27 cellular contexts compared by ENCODE assay signal in genomic region chr18:79471048-79471447, GRCh38.
A peak's percentile ranks its signal among the peaks of the same experiment; 100 is the strongest.
DNase-seq lines count a peak whose midpoint lies in the region; ATAC-seq and TF ChIP-seq lines count a peak whose summit lies in the region.
"Had no signal": no experiment of that assay in that cellular context is flagged by ENCODE, and none has a peak within 500 bp of the region (broad histone marks: within the 10 kb centered on the region; RNA-seq: fewer than 3 reads in every experiment).

No MANE protein-coding gene starts in this region.

- TF ChIP-seq EP300 in ovary (IDR thresholded peaks at IDR 0.05): no peak

- H3K4me2 ChIP-seq in BLaER1 (no peak overlapping the region), H9 (ENCODE audit: insufficient read depth, insufficient read length, low read length) (no peak overlapping the region)
- H3K4me2 ChIP-seq: SK-N-SH, smooth muscle cell had no signal

- H4K5ac ChIP-seq in H9 (ENCODE audit: insufficient read length, low read depth, low read length): no peak overlapping the region

- H3K27me3 ChIP-seq in BLaER1 (no peaks in the 10 kb centered on the region; the same call in 1 of the 2 replicates), H9 (ENCODE audit: insufficient read depth, low read length) (no peaks in the 10 kb centered on the region), WERI-Rb-1 (ENCODE audit: insufficient read depth, low read depth, severe bottlenecking) (no peaks in the 10 kb centered on the region), ovary (no peaks in the 10 kb centered on the region)
- H3K27me3 ChIP-seq: ascending aorta, esophagus squamous epithelium, left lung had no signal

- H3K27ac Mint-ChIP-seq in H9 (peak overlapping the region in 2 of 3 experiments; percentile 19 to 53; a peak in 2 of 7 replicates), naive B cell (peak overlapping the region in 4 of 6 donors; percentile 56 to 76 (median 62))
- H3K27ac Mint-ChIP-seq in activated naive CD8-positive, alpha-beta T cell treated with anti-CD3 and anti-CD28 coated beads for 36 hours: peak overlapping the region; percentile 54
- H3K27ac Mint-ChIP-seq: T-helper 1 cell treated with Interleukin-12 subunit alpha and Interleukin-12 subunit beta and Interleukin-4 antibody, amounts not matched to agents 30 μg/mL and 1 μg/mL, for 36 hours had no signal

- H3K4me1 ChIP-seq in BLaER1: peaks cover 54% of the 10 kb centered on the region
- H3K4me1 ChIP-seq in H9 (ENCODE audit: insufficient read depth, low read length): no peaks in the 10 kb centered on the region
- no peaks in the 10 kb centered on the region for H3K4me1 ChIP-seq in ovary (ENCODE audit: insufficient read depth)
- H3K4me1 ChIP-seq: ascending aorta, left lung had no signal

- no peaks in the 10 kb centered on the region for H3K79me2 ChIP-seq in H9 (ENCODE audit: insufficient read depth, low read length)

- H3K36me3 ChIP-seq in BLaER1 (peaks cover 70% of the 10 kb centered on the region), WERI-Rb-1 (peaks cover 37% of the 10 kb centered on the region), ovary (no peaks in the 10 kb centered on the region)

- intact Hi-C loops in ovary (cut with DNase I): no loop called here

- DNase-seq in H9 (no peak), naive B cell (no peak), WERI-Rb-1 (no peak), ovary (no peak)
- no peak for DNase-seq in activated naive CD8-positive, alpha-beta T cell treated with anti-CD3 and anti-CD28 coated beads for 36 hours
- no peak for DNase-seq in stimulated activated CD4-positive, alpha-beta T cell treated with anti-CD3 and anti-CD28 coated beads, Interleukin-12 subunit alpha, Interleukin-12 subunit beta, amount 100 ng/mL, for 4 hours
- DNase-seq: activated CD4-positive, alpha-beta T cell treated with anti-CD3 and anti-CD28 coated beads for 4 hours; C1 segment of cervical spinal cord; Calu3; central memory CD4-positive, alpha-beta T cell; esophagus squamous epithelium; HCEC 1CT; hippocampal formation; left lung; NCI-H1417; NCI-H2107; NCI-H446; NCI-H774; SK-N-SH had no signal

- no peak for TF ChIP-seq CTCF in H9 (conservative IDR thresholded peaks at IDR 0.05)
- TF ChIP-seq CTCF in WERI-Rb-1 (IDR thresholded peaks at IDR 0.05; ENCODE audit: low read depth, low read length): no peak
- no peak for TF ChIP-seq CTCF in ovary (IDR thresholded peaks at IDR 0.05)

- no peak for TF ChIP-seq POLR2A in ovary (IDR thresholded peaks at IDR 0.05)

- H2AFZ ChIP-seq in H9 (ENCODE audit: low read length): no peak overlapping the region

- ATAC-seq in naive B cell (ENCODE audit: low read depth in 2 of 2) (no peak), GM18909 (IDR thresholded peaks at IDR 0.05; ENCODE audit: poor library complexity, unreplicated experiment) (no peak)
- ATAC-seq: left lung had no signal

- H2BK20ac ChIP-seq in H9 (ENCODE audit: low read depth, low read length, poor library complexity, severe bottlenecking): no peak overlapping the region

- H3K4me3 ChIP-seq in BLaER1: no peak overlapping the region
- no peak overlapping the region for H3K4me3 ChIP-seq in WERI-Rb-1 (ENCODE audit: low read depth, low read length)
- no peak overlapping the region for H3K4me3 ChIP-seq in ovary
- H3K4me3 ChIP-seq: ascending aorta, left lung, smooth muscle cell, thoracic aorta had no signal

- H3K27me3 Mint-ChIP-seq in H9 (ENCODE audit: low read depth): no peaks in the 10 kb centered on the region
- peaks cover 4% of the 10 kb centered on the region for H3K27me3 Mint-ChIP-seq in activated naive CD8-positive, alpha-beta T cell treated with anti-CD3 and anti-CD28 coated beads for 36 hours
- no peaks in the 10 kb centered on the region for H3K27me3 Mint-ChIP-seq in naive B cell
- H3K27me3 Mint-ChIP-seq: activated naive CD4-positive, alpha-beta T cell treated with anti-CD3 and anti-CD28 coated beads, Interleukin-2, amount 50 U/mL, for 24 hours had no signal

- H3K79me1 ChIP-seq in H9 (ENCODE audit: insufficient read depth, low read depth, low read length, poor library complexity, severe bottlenecking): no peaks in the 10 kb centered on the region

- H4K20me1 ChIP-seq in BLaER1: no peaks in the 10 kb centered on the region
- H4K20me1 ChIP-seq in H9 (ENCODE audit: control insufficient read depth, insufficient read depth, insufficient read length): no peaks in the 10 kb centered on the region

- H3K36me3 Mint-ChIP-seq in H9 (ENCODE audit: insufficient read depth in 1 of 3, low read depth in 3 of 3) (0 out of 7 replicates have a peak, but pooled peaks cover 0 to 2% (median 0%) of the 10 kb centered on the region in 3 experiments), naive B cell (peaks cover 0 to 6% of the 10 kb centered on the region in 2 donors)
- peaks cover 44% of the 10 kb centered on the region for H3K36me3 Mint-ChIP-seq in activated naive CD8-positive, alpha-beta T cell treated with anti-CD3 and anti-CD28 coated beads for 36 hours

- H2AK5ac ChIP-seq in H9 (ENCODE audit: insufficient read length, low read length): no peak overlapping the region

- H3K9ac ChIP-seq in BLaER1 (0 out of 2 replicates have a peak overlapping the region, but pooled peaks have one; percentile 10), H9 (ENCODE audit: extremely low read depth, insufficient read length, low read length) (no peak overlapping the region)
- H3K9ac ChIP-seq: SK-N-SH had no signal

- no peak overlapping the region for H4K8ac ChIP-seq in H9 (replicated peaks; ENCODE audit: insufficient read length, low read depth, low read length)

- H3K9me3 ChIP-seq in BLaER1 (no peaks in the 10 kb centered on the region), H9 (ENCODE audit: control insufficient read depth, low read depth, low read length) (no peaks in the 10 kb centered on the region), WERI-Rb-1 (ENCODE audit: severe bottlenecking) (no peaks in the 10 kb centered on the region), ovary (no peaks in the 10 kb centered on the region)
- H3K9me3 ChIP-seq: ascending aorta, esophagus squamous epithelium, SK-N-SH, thoracic aorta had no signal

- H3K23me2 ChIP-seq in H9 (ENCODE audit: insufficient read length, low read depth, low read length, poor library complexity, severe bottlenecking): no peaks in the 10 kb centered on the region

- no CpG with 5 or more reads among the region's 16 CpGs for WGBS in H9 (ENCODE audit: extremely low coverage, insufficient read length, low lambda C conversion rate)
- 94 to 96% (median 94%) methylated on average over 16 of the region's 16 CpGs for WGBS in ovary, 3 donors

- no peak overlapping the region for H4K91ac ChIP-seq in H9 (ENCODE audit: insufficient read length, low read depth, low read length)

- H3T11ph ChIP-seq in H9 (ENCODE audit: low read length): no peak overlapping the region

- no peak overlapping the region for H3K14ac ChIP-seq in H9 (ENCODE audit: insufficient read depth, low read length)

- H2BK15ac ChIP-seq in H9 (ENCODE audit: low read depth, low read length): no peak overlapping the region

- H3K4me3 Mint-ChIP-seq in H9 (no peak overlapping the region), naive B cell (peak overlapping the region in 2 of 8 donors; percentile 16 to 52)
- H3K4me3 Mint-ChIP-seq in activated naive CD8-positive, alpha-beta T cell treated with anti-CD3 and anti-CD28 coated beads for 36 hours: no peak overlapping the region
- H3K4me3 Mint-ChIP-seq: activated naive CD4-positive, alpha-beta T cell treated with anti-CD3 and anti-CD28 coated beads, Interleukin-2, amount 50 U/mL, for 24 hours; T-helper 1 cell treated with Interleukin-12 subunit alpha and Interleukin-12 subunit beta and Interleukin-4 antibody, amounts not matched to agents 30 μg/mL and 1 μg/mL, for 36 hours had no signal

- H3K9me3 Mint-ChIP-seq in H9 (no peaks in the 10 kb centered on the region), naive B cell (no peaks in the 10 kb centered on the region)
- H3K9me3 Mint-ChIP-seq in activated naive CD8-positive, alpha-beta T cell treated with anti-CD3 and anti-CD28 coated beads for 36 hours: no peaks in the 10 kb centered on the region
- H3K9me3 Mint-ChIP-seq: activated naive CD4-positive, alpha-beta T cell treated with anti-CD3 and anti-CD28 coated beads, Interleukin-2, amount 50 U/mL, for 24 hours; T-helper 1 cell treated with Interleukin-12 subunit alpha and Interleukin-12 subunit beta and Interleukin-4 antibody, amounts not matched to agents 30 μg/mL and 1 μg/mL, for 36 hours had no signal

- no peak overlapping the region for H2BK120ac ChIP-seq in H9 (ENCODE audit: low read depth, low read length, poor library complexity, severe bottlenecking)

- H3K27ac ChIP-seq in BLaER1: no peak overlapping the region
- no peak overlapping the region for H3K27ac ChIP-seq in H9 (ENCODE audit: insufficient read length, low read depth, low read length)
- H3K27ac ChIP-seq in WERI-Rb-1: no peak overlapping the region
- H3K27ac ChIP-seq in ovary: no peak overlapping the region
- H3K27ac ChIP-seq: ascending aorta, esophagus squamous epithelium, left lung, RWPE1, thoracic aorta had no signal

- H3K56ac ChIP-seq in H9 (ENCODE audit: insufficient read length, low read depth, low read length): no peak overlapping the region

- H3K23ac ChIP-seq in H9 (ENCODE audit: insufficient read length, low read depth, low read length): no peak overlapping the region

- peaks cover 2 to 10% of the 10 kb centered on the region in 2 experiments; a peak in 2 of 4 replicates for H3K4me1 Mint-ChIP-seq in H9
- H3K4me1 Mint-ChIP-seq in activated naive CD8-positive, alpha-beta T cell treated with anti-CD3 and anti-CD28 coated beads for 36 hours: peaks cover 10% of the 10 kb centered on the region
- H3K4me1 Mint-ChIP-seq in naive B cell: peaks cover 19 to 22% (median 21%) of the 10 kb centered on the region in 3 donors

- no peak overlapping the region for H2BK12ac ChIP-seq in H9 (ENCODE audit: insufficient read length, low read depth, low read length)

- H3K18ac ChIP-seq in H9 (ENCODE audit: insufficient read length, low read depth, low read length): no peak overlapping the region

- no peak overlapping the region for H2BK5ac ChIP-seq in H9 (ENCODE audit: insufficient read length, low read length)

- H3K4ac ChIP-seq in H9 (ENCODE audit: low read depth, low read length): no peak overlapping the region
